ENCODE assay signal across 15 cellular contexts in the genomic region with DNA sequence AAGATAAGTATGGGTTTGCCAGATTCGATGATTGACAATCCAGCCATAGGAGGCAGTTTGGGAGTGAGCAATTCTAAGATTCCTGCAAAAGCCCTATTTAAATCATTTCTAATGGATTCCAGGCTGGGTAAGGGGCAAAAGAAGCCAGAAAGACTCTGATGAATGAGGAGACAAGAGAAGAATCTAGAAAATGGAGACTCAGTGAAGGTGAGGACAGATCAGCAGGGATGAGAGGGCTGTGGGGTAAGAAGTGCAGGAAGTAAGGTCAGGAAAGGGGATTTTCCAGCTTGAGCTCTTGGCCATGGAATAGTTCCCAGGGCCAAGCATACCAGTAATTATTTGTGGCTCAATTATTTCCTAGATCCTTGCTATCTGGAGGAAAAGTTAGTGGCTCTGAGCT.
A peak's percentile ranks its signal among the peaks of the same experiment; 100 is the strongest.
DNase-seq lines count a peak whose midpoint lies in the region; ATAC-seq, FAIRE-seq and TF ChIP-seq lines count a peak whose summit lies in the region.
"Had no signal": no experiment of that assay in that cellular context is flagged by ENCODE, and none has a peak within 500 bp of the region (broad histone marks: within the 10 kb centered on the region; RNA-seq: fewer than 3 reads in every experiment).

No MANE protein-coding gene starts in this region.

- no peaks in the 10 kb centered on the region for H3K36me3 ChIP-seq in astrocyte (ENCODE audit: insufficient read depth, low read length)
- no peaks in the 10 kb centered on the region for H3K36me3 ChIP-seq in sigmoid colon
- H3K36me3 ChIP-seq: ascending aorta had no signal

- H3K4me2 ChIP-seq in astrocyte (ENCODE audit: low read length) = peak overlapping the region; percentile 79

- no peaks in the 10 kb centered on the region for H3K9me3 Mint-ChIP-seq in astrocyte (ENCODE audit: unreplicated experiment)
- H3K9me3 Mint-ChIP-seq in activated naive CD4-positive, alpha-beta T cell treated with anti-CD3 and anti-CD28 coated beads for 36 hours = no peaks in the 10 kb centered on the region
- H3K9me3 Mint-ChIP-seq: endodermal cell, T-cell had no signal

- H3K27ac ChIP-seq in astrocyte (ENCODE audit: low read depth, low read length) (peak overlapping the region; percentile 4), foreskin keratinocyte (peak overlapping the region; percentile 59), sigmoid colon (peak overlapping the region in 3 of 4 donors; percentile 61 to 70 (median 66))
- H3K27ac ChIP-seq: psoas muscle had no signal

- H3K79me2 ChIP-seq in astrocyte (ENCODE audit: insufficient read depth, low read length) = no peaks in the 10 kb centered on the region

- no peak for TF ChIP-seq EP300 in sigmoid colon (IDR thresholded peaks at IDR 0.05)

- H3K4me3 ChIP-seq in astrocyte (ENCODE audit: insufficient read depth, low read depth, low read length) = no peak overlapping the region
- H3K4me3 ChIP-seq in sigmoid colon = no peak overlapping the region
- H3K4me3 ChIP-seq: ascending aorta, psoas muscle had no signal

- H4K20me1 ChIP-seq in astrocyte (ENCODE audit: insufficient read depth, low read length) = no peaks in the 10 kb centered on the region

- peak overlapping the region; percentile 80 for H3K27ac Mint-ChIP-seq in astrocyte (ENCODE audit: unreplicated experiment)
- H3K27ac Mint-ChIP-seq in activated naive CD4-positive, alpha-beta T cell treated with anti-CD3 and anti-CD28 coated beads for 36 hours = no peak overlapping the region
- H3K27ac Mint-ChIP-seq: endodermal cell, T-cell had no signal

- peak overlapping the region; percentile 62 for H3K4me3 Mint-ChIP-seq in astrocyte (ENCODE audit: unreplicated experiment)
- H3K4me3 Mint-ChIP-seq in activated naive CD4-positive, alpha-beta T cell treated with anti-CD3 and anti-CD28 coated beads for 36 hours = no peak overlapping the region
- H3K4me3 Mint-ChIP-seq: endodermal cell, T-cell had no signal

- no peak for TF ChIP-seq CTCF in astrocyte (IDR thresholded peaks at IDR 0.05; ENCODE audit: insufficient read depth, low read depth, low read length)
- no peak for TF ChIP-seq CTCF in foreskin keratinocyte (conservative IDR thresholded peaks at IDR 0.05)
- no peak for TF ChIP-seq CTCF in sigmoid colon (IDR thresholded peaks at IDR 0.05)

- H3K27me3 Mint-ChIP-seq in astrocyte (ENCODE audit: low read depth, unreplicated experiment) = no peaks in the 10 kb centered on the region
- H3K27me3 Mint-ChIP-seq in activated naive CD4-positive, alpha-beta T cell treated with anti-CD3 and anti-CD28 coated beads for 36 hours (ENCODE audit: low read depth) = peaks cover 30% of the 10 kb centered on the region
- H3K27me3 Mint-ChIP-seq: CD4-positive, CD25-positive, alpha-beta regulatory T cell had no signal

- TF ChIP-seq POLR2A in sigmoid colon (IDR thresholded peaks at IDR 0.05) = no peak

- peaks cover 19% of the 10 kb centered on the region for H3K4me1 ChIP-seq in astrocyte (ENCODE audit: insufficient read depth, low read length)
- H3K4me1 ChIP-seq in foreskin keratinocyte = peaks cover 20% of the 10 kb centered on the region
- peaks cover 0 to 37% (median 21%) of the 10 kb centered on the region in 4 donors for H3K4me1 ChIP-seq in sigmoid colon

- WGBS in sigmoid colon, 2 donors = 75 to 87% methylated on average over 1 of the region's 1 CpG

- no peak for FAIRE-seq in astrocyte (lab: Jason Lieb, UNC)

- CTCF ChIA-PET in activated naive CD4-positive, alpha-beta T cell treated with anti-CD3 and anti-CD28 coated beads for 36 hours (lab: Charles Lee) = no interaction called here

- intact Hi-C loops in sigmoid colon (cut with DNase I) = no loop called here
- intact Hi-C loops in activated naive CD4-positive, alpha-beta T cell treated with anti-CD3 and anti-CD28 coated beads for 36 hours (cut with micrococcal nuclease) = no loop called here

- no peaks in the 10 kb centered on the region for H3K27me3 ChIP-seq in astrocyte (ENCODE audit: insufficient read depth, low read length)
- H3K27me3 ChIP-seq in foreskin keratinocyte = no peaks in the 10 kb centered on the region
- H3K27me3 ChIP-seq in sigmoid colon = no peaks in the 10 kb centered on the region
- H3K27me3 ChIP-seq: ascending aorta had no signal

- H3K36me3 Mint-ChIP-seq in astrocyte (ENCODE audit: low read depth, unreplicated experiment) = no peaks in the 10 kb centered on the region
- no peaks in the 10 kb centered on the region for H3K36me3 Mint-ChIP-seq in activated naive CD4-positive, alpha-beta T cell treated with anti-CD3 and anti-CD28 coated beads for 36 hours (ENCODE audit: low read depth)
- H3K36me3 Mint-ChIP-seq: CD4-positive, CD25-positive, alpha-beta regulatory T cell; T-cell had no signal

- peak; percentile 47 for DNase-seq in GM04504 (ENCODE audit: low read depth)
- DNase-seq in astrocyte (ENCODE audit: low read depth) = peak; percentile 36
- no peak for DNase-seq in foreskin keratinocyte
- no peak for DNase-seq in sigmoid colon
- DNase-seq in activated naive CD4-positive, alpha-beta T cell treated with anti-CD3 and anti-CD28 coated beads for 36 hours = no peak
- DNase-seq in HuH-7 (ENCODE audit: low spot score) = no peak
- DNase-seq in stimulated activated CD8-positive, alpha-beta memory T cell treated with anti-CD3 and anti-CD28 coated beads, Interleukin-4, amount 100 ng/mL, for 48 hours = no peak
- DNase-seq: NCI-H1436, PC-3, T-cell had no signal

- no peak overlapping the region for H3K9ac ChIP-seq in astrocyte (ENCODE audit: low read length)

- peak; percentile 32 for ATAC-seq in foreskin keratinocyte
- ATAC-seq in HG02852 (IDR thresholded peaks at IDR 0.05; ENCODE audit: unreplicated experiment) = no peak
- ATAC-seq: T-cell had no signal

- no peak overlapping the region for H2AFZ ChIP-seq in astrocyte (ENCODE audit: low read depth, low read length)

- peaks cover 51% of the 10 kb centered on the region for H3K4me1 Mint-ChIP-seq in astrocyte (ENCODE audit: low read depth, unreplicated experiment)
- H3K4me1 Mint-ChIP-seq in activated naive CD4-positive, alpha-beta T cell treated with anti-CD3 and anti-CD28 coated beads for 36 hours (ENCODE audit: low read depth) = peaks cover 11% of the 10 kb centered on the region

- H3K9me3 ChIP-seq in astrocyte (ENCODE audit: insufficient read depth, low read depth, low read length) (no peaks in the 10 kb centered on the region), sigmoid colon (no peaks in the 10 kb centered on the region)
- H3K9me3 ChIP-seq: ascending aorta, psoas muscle had no signal

Comparison
In these comparisons a context has a peak if more than half of its experiments do, and no peak if none do; other contexts are left out.
1. DNase-seq: peak in GM04504 (single experiment) and astrocyte (single experiment); none in foreskin keratinocyte (0 of 2), sigmoid colon (single experiment), activated naive CD4-positive, alpha-beta T cell treated with anti-CD3 and anti-CD28 coated beads for 36 hours (single experiment), HuH-7 (single experiment) and stimulated activated CD8-positive, alpha-beta memory T cell treated with anti-CD3 and anti-CD28 coated beads, Interleukin-4, amount 100 ng/mL, for 48 hours (single experiment).
2. H3K27ac ChIP-seq: peak in every context shown above with its lines; median percentile 66 in sigmoid colon; 59 in foreskin keratinocyte; 4 in astrocyte.